Comparison of ENCODE assay signal across 16 cellular contexts in genomic region chr2:178846458-178846802, GRCh38. TPM values are rescaled to one million over a fixed set of nuclear protein-coding genes. Genes with fewer than 3 reads are reported as not detected.
DNase-seq lines count a peak whose midpoint lies in the region; ATAC-seq and TF ChIP-seq lines count a peak whose summit lies in the region.
"Had no signal": no experiment of that assay in that cellular context is flagged by ENCODE, and none has a peak within 500 bp of the region (broad histone marks: within the 10 kb centered on the region; RNA-seq: fewer than 3 reads in every experiment).

No MANE protein-coding gene starts in this region.

- peaks cover 13% of the 10 kb centered on the region for H3K9me3 Mint-ChIP-seq in WTC11
- H3K9me3 Mint-ChIP-seq in activated CD4-positive, alpha-beta T cell treated with anti-CD3 and anti-CD28 coated beads for 36 hours (ENCODE audit: low read depth), result no peaks in the 10 kb centered on the region

- no peak overlapping the region; the same call in 1 of the 2 replicates for H3K4me3 Mint-ChIP-seq in WTC11
- no peak overlapping the region for H3K4me3 Mint-ChIP-seq in activated CD4-positive, alpha-beta T cell treated with anti-CD3 and anti-CD28 coated beads for 36 hours

- H2AFZ ChIP-seq in GM23248, result no peak overlapping the region

- in situ Hi-C loops in GM23248 (cut with MboI), result no loop called here

- H3K27ac ChIP-seq in GM23248, result no peak overlapping the region
- no peak overlapping the region for H3K27ac ChIP-seq in thyroid gland
- H3K27ac ChIP-seq: A549, RWPE1, SJSA1 had no signal

- H3K36me3 ChIP-seq in GM23248 (ENCODE audit: low read depth) (no peaks in the 10 kb centered on the region), thyroid gland (no peaks in the 10 kb centered on the region)
- H3K36me3 ChIP-seq: SJSA1 had no signal

- H3K27ac Mint-ChIP-seq in WTC11, result peak overlapping the region; percentile 54
- no peak overlapping the region for H3K27ac Mint-ChIP-seq in activated CD4-positive, alpha-beta T cell treated with anti-CD3 and anti-CD28 coated beads for 36 hours

- peaks cover 3% of the 10 kb centered on the region for H3K27me3 Mint-ChIP-seq in WTC11 (ENCODE audit: low read depth)
- no peaks in the 10 kb centered on the region for H3K27me3 Mint-ChIP-seq in activated CD4-positive, alpha-beta T cell treated with anti-CD3 and anti-CD28 coated beads for 36 hours

- ATAC-seq in WTC11, result peak; percentile 43
- no peak for ATAC-seq in HG03571 (IDR thresholded peaks at IDR 0.05; ENCODE audit: unreplicated experiment)
- ATAC-seq in activated CD4-positive, alpha-beta T cell treated with anti-CD3 and anti-CD28 coated beads for 36 hours, result no peak
- ATAC-seq: A549, HCT116 had no signal

- H3K4me1 ChIP-seq in GM23248 (ENCODE audit: insufficient read depth) (peaks cover 21% of the 10 kb centered on the region), thyroid gland (no peaks in the 10 kb centered on the region)
- H3K4me1 ChIP-seq: A549, Caco-2, SJSA1 had no signal

- POLR2A ChIA-PET in WTC11 (lab: Charles Lee), result no interaction called here
- POLR2A ChIA-PET in activated CD4-positive, alpha-beta T cell treated with anti-CD3 and anti-CD28 coated beads for 36 hours (lab: Charles Lee), result no interaction called here

- 35 to 38% methylated on average over 2 of the region's 2 CpGs for WGBS in GM23248 (ENCODE audit: low coverage in 1 of 2, low lambda C conversion rate in 2 of 2, missing lambda C conversion rate in 2 of 2), 2 experiments
- 84 to 88% methylated on average over 2 of the region's 2 CpGs for WGBS in thyroid gland, 2 donors

- no peaks in the 10 kb centered on the region; the same call in 1 of the 2 replicates for H3K9me2 ChIP-seq in GM23248 (ENCODE audit: insufficient read depth)

- no peaks in the 10 kb centered on the region for H3K79me2 ChIP-seq in GM23248 (ENCODE audit: insufficient read depth)

- H3K36me3 Mint-ChIP-seq in WTC11, result peaks cover 19% of the 10 kb centered on the region
- peaks cover 12% of the 10 kb centered on the region for H3K36me3 Mint-ChIP-seq in activated CD4-positive, alpha-beta T cell treated with anti-CD3 and anti-CD28 coated beads for 36 hours (ENCODE audit: low read depth)

- no peak overlapping the region for H3K4me3 ChIP-seq in GM23248
- H3K4me3 ChIP-seq in thyroid gland (replicated peaks in 1 of 3), result no peak overlapping the region
- H3K4me3 ChIP-seq: A549, SJSA1 had no signal

- intact Hi-C loops in posterior cingulate gyrus (cut with DNase I), result no loop called here
- intact Hi-C loops in activated CD4-positive, alpha-beta T cell treated with anti-CD3 and anti-CD28 coated beads for 36 hours (cut with DNase I, micrococcal nuclease), result no loop called here
- intact Hi-C loops in thyroid gland (cut with DNase I), result no loop called here

- TF ChIP-seq CTCF in WTC11 (IDR thresholded peaks at IDR 0.05), result no peak
- TF ChIP-seq CTCF in thyroid gland (IDR thresholded peaks at IDR 0.05), result no peak

- TF ChIP-seq POLR2A in thyroid gland (IDR thresholded peaks at IDR 0.05), result no peak

- no peaks in the 10 kb centered on the region for H3K9me3 ChIP-seq in GM23248 (ENCODE audit: low read depth)
- H3K9me3 ChIP-seq in thyroid gland, result no peaks in the 10 kb centered on the region
- H3K9me3 ChIP-seq: A549, Caco-2, SJSA1 had no signal

- CTCF ChIA-PET in WTC11 (lab: Charles Lee), result no interaction called here
- CTCF ChIA-PET in activated CD4-positive, alpha-beta T cell treated with anti-CD3 and anti-CD28 coated beads for 36 hours (lab: Charles Lee), result no interaction called here

- DNase-seq in AG08395 (ENCODE audit: low spot score), result peak; percentile 20
- DNase-seq in GM23248, result peak; percentile 48
- DNase-seq in WTC11 (ENCODE audit: low spot score), result no peak
- DNase-seq in iris pigment epithelial cell (ENCODE audit: low read depth), result peak; percentile 10
- DNase-seq in posterior cingulate gyrus, result no peak
- no peak for DNase-seq in activated CD4-positive, alpha-beta T cell treated with anti-CD3 and anti-CD28 coated beads for 36 hours
- no peak for DNase-seq in thyroid gland
- DNase-seq: AML-193, Caco-2, NCI-H1436 treated with DMSO at 0.1 percent for 48 hours, NCI-H524 treated with DMSO at 0.1 percent for 48 hours had no signal

- peak overlapping the region; percentile 48 for H3K4me2 ChIP-seq in GM23248 (ENCODE audit: unreplicated experiment)
- H3K4me2 ChIP-seq: A549 had no signal

- H4K20me1 ChIP-seq in GM23248 (ENCODE audit: insufficient read depth), result no peaks in the 10 kb centered on the region

- peaks cover 18% of the 10 kb centered on the region for H3F3A ChIP-seq in GM23248 (ENCODE audit: insufficient read depth)

- H3K4me1 Mint-ChIP-seq in WTC11, result peaks cover 42% of the 10 kb centered on the region
- H3K4me1 Mint-ChIP-seq in activated CD4-positive, alpha-beta T cell treated with anti-CD3 and anti-CD28 coated beads for 36 hours, result no peaks in the 10 kb centered on the region

- H3K9ac ChIP-seq in GM23248, result no peak overlapping the region

- H3K27me3 ChIP-seq in GM23248 (replicated peaks; ENCODE audit: insufficient read depth), result no peaks in the 10 kb centered on the region
- no peaks in the 10 kb centered on the region for H3K27me3 ChIP-seq in thyroid gland
- H3K27me3 ChIP-seq: SJSA1 had no signal

TF ChIP-seq in WTC11, 78 proteins besides CTCF, POLR2A, EP300 and RAD21:
- TF ChIP-seq E2F5 (CRISPR knock-in tag; IDR thresholded peaks at IDR 0.05), result no peak
- no peak for TF ChIP-seq ZBTB21 (CRISPR knock-in tag; IDR thresholded peaks at IDR 0.05; ENCODE audit: borderline replicate concordance)
- TF ChIP-seq ZNF423 (CRISPR knock-in tag; IDR thresholded peaks at IDR 0.05), result no peak
- no peak for TF ChIP-seq NFYB (CRISPR knock-in tag; conservative IDR thresholded peaks at IDR 0.05; ENCODE audit: low read depth)

RNA-seq across cellular contexts. Expression of gene TTN, which starts 39.2 kb away (rescaled TPM):
- total RNA-seq in GM23248 (2014; rRNA removed; shearing (Covaris generic)), result not detected in 2 replicates
- polyA plus RNA-seq in GM23248 (2016; fragmentation: Nextera tagmentation; extraction: Ambion mirVana), result 0.13 and 0.39 TPM in 2 replicates
- total RNA-seq in WTC11 (2021), result 4.5 to 6.3 TPM (median 4.7 TPM) in 3 replicates
- total RNA-seq in activated CD4-positive, alpha-beta T cell treated with anti-CD3 and anti-CD28 coated beads for 36 hours, result 1 to 10 TPM; 1.6 to 3.1 TPM
- total RNA-seq in thyroid gland, result 10 to 100 TPM in 3 of 4 donors, 1 to 10 TPM in 1; 6.3 to 11.3 (median 10.3) TPM

Comparison
In these comparisons a context has a peak if more than half of its experiments do, and no peak if none do; other contexts are left out.
1. DNase-seq: peak in AG08395 (single experiment), GM23248 (single experiment) and iris pigment epithelial cell (single experiment); none in WTC11 (single experiment), posterior cingulate gyrus (0 of 10), activated CD4-positive, alpha-beta T cell treated with anti-CD3 and anti-CD28 coated beads for 36 hours (single experiment) and thyroid gland (0 of 2).